In genomic region chr12:108327621-108328371, GRCh38 we compare ENCODE assay signal across 23 cellular contexts. TPM values are rescaled to one million over a fixed set of nuclear protein-coding genes. Genes with fewer than 3 reads are reported as not detected.
DNase-seq lines count a peak whose midpoint lies in the region; ATAC-seq and TF ChIP-seq lines count a peak whose summit lies in the region.
"Had no signal": no experiment of that assay in that cellular context is flagged by ENCODE, and none has a peak within 500 bp of the region (broad histone marks: within the 10 kb centered on the region; RNA-seq: fewer than 3 reads in every experiment).

No MANE protein-coding gene starts in this region.

- no peak overlapping the region for H3K9ac ChIP-seq in neural progenitor cell

- H3K36me3 Mint-ChIP-seq in neural progenitor cell, result no peaks in the 10 kb centered on the region
- H3K36me3 Mint-ChIP-seq: activated naive CD4-positive, alpha-beta T cell treated with anti-CD3 and anti-CD28 coated beads, Interleukin-2, amount 50 U/mL, for 72 hours had no signal

- H3K27ac ChIP-seq in ascending aorta, result peak overlapping the region; percentile 78 to 86
- no peak overlapping the region for H3K27ac ChIP-seq in neural progenitor cell
- H3K27ac ChIP-seq in tibial artery, result peak overlapping the region; percentile 62 to 71
- H3K27ac ChIP-seq: colonic mucosa had no signal

- DNase-seq in ascending aorta (ENCODE audit: low spot score in 2 of 2) (no peak), left cardiac atrium (peak; percentile 40), neural progenitor cell (ENCODE audit: low spot score) (no peak), tibial artery (no peak), cerebellar cortex (ENCODE audit: low spot score) (no peak), DMS 273 (lab: John Stamatoyannopoulos, UW; ENCODE audit: unreplicated experiment) (no peak)
- DNase-seq: activated CD4-positive, CD25-positive, alpha-beta regulatory T cell; activated CD8-positive, alpha-beta T cell treated with anti-CD3 and anti-CD28 coated beads, Interleukin-2, amount 10 ng/mL, durations not matched to agents 7 days and 5 days; activated T-cell treated with anti-CD3 and anti-CD28 coated beads, Interleukin-2, amount 50 U/mL, for 4 hours; CD4-positive, alpha-beta T cell; colonic mucosa; DMS79 treated with DMSO at 0.1 percent for 48 hours; hippocampal formation; KG1; NCI-H2029 treated with DMSO at 0.1 percent for 48 hours; NCI-H446 treated with DMSO at 0.1 percent for 48 hours; NK-92 treated with Interleukin-12 subunit alpha and Interleukin-12 subunit beta, amount 100 ng/mL, for 24 hours; retina; stimulated activated naive CD4-positive, alpha-beta T cell; T-helper 9 cell had no signal

- no peak overlapping the region for H3K4me3 Mint-ChIP-seq in neural progenitor cell
- H3K4me3 Mint-ChIP-seq: activated CD8-positive, alpha-beta T cell treated with anti-CD3 and anti-CD28 coated beads, Interleukin-2, amount 10 ng/mL, durations not matched to agents 7 days and 5 days; activated T-cell treated with anti-CD3 and anti-CD28 coated beads, Interleukin-2, amount 50 U/mL, for 4 hours; CD4-positive, alpha-beta T cell had no signal

- peak; percentile 45 to 73 for ATAC-seq in left cardiac atrium
- ATAC-seq in GM19328 (IDR thresholded peaks at IDR 0.05; ENCODE audit: unreplicated experiment), result no peak
- ATAC-seq in GM21529 (IDR thresholded peaks at IDR 0.05; ENCODE audit: unreplicated experiment), result no peak
- ATAC-seq: activated CD8-positive, alpha-beta T cell treated with anti-CD3 and anti-CD28 coated beads, Interleukin-2, amount 10 ng/mL, durations not matched to agents 7 days and 5 days; activated naive CD4-positive, alpha-beta T cell treated with anti-CD3 and anti-CD28 coated beads, Interleukin-2, amount 50 U/mL, for 72 hours; activated T-cell treated with anti-CD3 and anti-CD28 coated beads, Interleukin-2, amount 50 U/mL, for 4 hours had no signal

- peaks cover 16 to 37% of the 10 kb centered on the region in 2 donors for H3K4me1 ChIP-seq in ascending aorta
- no peaks in the 10 kb centered on the region for H3K4me1 ChIP-seq in neural progenitor cell
- peaks cover 0 to 66% (median 36%) of the 10 kb centered on the region in 4 donors for H3K4me1 ChIP-seq in tibial artery
- H3K4me1 ChIP-seq: colonic mucosa had no signal

- no peaks in the 10 kb centered on the region for H3K9me3 Mint-ChIP-seq in neural progenitor cell
- H3K9me3 Mint-ChIP-seq: activated naive CD4-positive, alpha-beta T cell treated with anti-CD3 and anti-CD28 coated beads, Interleukin-2, amount 50 U/mL, for 72 hours; activated T-cell treated with anti-CD3 and anti-CD28 coated beads, Interleukin-2, amount 50 U/mL, for 4 hours; CD4-positive, alpha-beta T cell had no signal

- H3K27me3 ChIP-seq in ascending aorta, result no peaks in the 10 kb centered on the region
- H3K27me3 ChIP-seq in neural progenitor cell, result no peaks in the 10 kb centered on the region
- H3K27me3 ChIP-seq in tibial artery, result no peaks in the 10 kb centered on the region
- H3K27me3 ChIP-seq: colonic mucosa had no signal

- no peaks in the 10 kb centered on the region for H4K20me1 ChIP-seq in neural progenitor cell (ENCODE audit: low read depth)

- H3K4me1 Mint-ChIP-seq in neural progenitor cell, result peaks cover 11% of the 10 kb centered on the region

- no peak overlapping the region for H3K4me3 ChIP-seq in ascending aorta
- H3K4me3 ChIP-seq in neural progenitor cell, result no peak overlapping the region
- H3K4me3 ChIP-seq in tibial artery, result no peak overlapping the region
- H3K4me3 ChIP-seq: colonic mucosa had no signal

- H3K79me2 ChIP-seq in neural progenitor cell (ENCODE audit: low read depth), result no peaks in the 10 kb centered on the region

- H3K9me3 ChIP-seq in ascending aorta, result no peaks in the 10 kb centered on the region
- H3K9me3 ChIP-seq in neural progenitor cell (ENCODE audit: low read depth), result no peaks in the 10 kb centered on the region
- H3K9me3 ChIP-seq in tibial artery, result no peaks in the 10 kb centered on the region
- H3K9me3 ChIP-seq: colonic mucosa had no signal

- no peak overlapping the region for H2AFZ ChIP-seq in neural progenitor cell (replicated peaks)

- TF ChIP-seq CTCF in ascending aorta (IDR thresholded peaks at IDR 0.05) (no peak), neural progenitor cell (IDR thresholded peaks at IDR 0.05) (no peak), tibial artery (IDR thresholded peaks at IDR 0.05) (no peak)

- H3K27me3 Mint-ChIP-seq in neural progenitor cell (ENCODE audit: insufficient read depth, low read depth), result peaks cover 5% of the 10 kb centered on the region

- H3K4me2 ChIP-seq in neural progenitor cell, result no peak overlapping the region

- H3K27ac Mint-ChIP-seq in neural progenitor cell, result peak overlapping the region; percentile 88
- H3K27ac Mint-ChIP-seq: activated CD8-positive, alpha-beta T cell treated with anti-CD3 and anti-CD28 coated beads, Interleukin-2, amount 10 ng/mL, durations not matched to agents 7 days and 5 days; activated naive CD4-positive, alpha-beta T cell treated with anti-CD3 and anti-CD28 coated beads, Interleukin-2, amount 50 U/mL, for 72 hours; CD4-positive, alpha-beta T cell had no signal

- intact Hi-C loops in ascending aorta (cut with DNase I) (no loop called here), left cardiac atrium (cut with DNase I) (no loop called here), tibial artery (cut with DNase I; ENCODE audit: low total_unique reads) (no loop called here)

- no peaks in the 10 kb centered on the region for H3F3A ChIP-seq in neural progenitor cell (ENCODE audit: low read depth)

- H3K36me3 ChIP-seq in ascending aorta, result peaks cover 17 to 20% of the 10 kb centered on the region in 2 donors
- no peaks in the 10 kb centered on the region for H3K36me3 ChIP-seq in neural progenitor cell
- peaks cover 0 to 8% (median 4%) of the 10 kb centered on the region in 3 donors for H3K36me3 ChIP-seq in tibial artery
- H3K36me3 ChIP-seq: colonic mucosa had no signal

RNA-seq across cellular contexts. Expression of gene CMKLR1, which starts 11.3 kb away (rescaled TPM):
- total RNA-seq in ascending aorta (45.3 TPM), left cardiac atrium (10 to 100 TPM; 11.3 to 16.1 TPM), neural progenitor cell (ENCODE audit: low replicate concordance) (0.09 TPM in 1 of 2 replicates, not detected in the other)
- total RNA-seq: activated naive CD4-positive, alpha-beta T cell treated with anti-CD3 and anti-CD28 coated beads, Interleukin-2, amount 50 U/mL, for 72 hours; CD4-positive, alpha-beta T cell had no signal

Comparison
In these comparisons a context has a peak if more than half of its experiments do, and no peak if none do; other contexts are left out.
1. ATAC-seq: peak in left cardiac atrium (2 of 2); none in GM19328 (single experiment) and GM21529 (single experiment).
2. RNA of gene CMKLR1, which starts 11.3 kb away (total RNA-seq): 45.3 TPM in ascending aorta (single experiment) and 11.3 to 16.1 TPM in left cardiac atrium; 0.09 TPM in neural progenitor cell; every median in the first group is over 10 times any median in the second.